16 cellular contexts compared by ENCODE assay signal in the genomic region with DNA sequence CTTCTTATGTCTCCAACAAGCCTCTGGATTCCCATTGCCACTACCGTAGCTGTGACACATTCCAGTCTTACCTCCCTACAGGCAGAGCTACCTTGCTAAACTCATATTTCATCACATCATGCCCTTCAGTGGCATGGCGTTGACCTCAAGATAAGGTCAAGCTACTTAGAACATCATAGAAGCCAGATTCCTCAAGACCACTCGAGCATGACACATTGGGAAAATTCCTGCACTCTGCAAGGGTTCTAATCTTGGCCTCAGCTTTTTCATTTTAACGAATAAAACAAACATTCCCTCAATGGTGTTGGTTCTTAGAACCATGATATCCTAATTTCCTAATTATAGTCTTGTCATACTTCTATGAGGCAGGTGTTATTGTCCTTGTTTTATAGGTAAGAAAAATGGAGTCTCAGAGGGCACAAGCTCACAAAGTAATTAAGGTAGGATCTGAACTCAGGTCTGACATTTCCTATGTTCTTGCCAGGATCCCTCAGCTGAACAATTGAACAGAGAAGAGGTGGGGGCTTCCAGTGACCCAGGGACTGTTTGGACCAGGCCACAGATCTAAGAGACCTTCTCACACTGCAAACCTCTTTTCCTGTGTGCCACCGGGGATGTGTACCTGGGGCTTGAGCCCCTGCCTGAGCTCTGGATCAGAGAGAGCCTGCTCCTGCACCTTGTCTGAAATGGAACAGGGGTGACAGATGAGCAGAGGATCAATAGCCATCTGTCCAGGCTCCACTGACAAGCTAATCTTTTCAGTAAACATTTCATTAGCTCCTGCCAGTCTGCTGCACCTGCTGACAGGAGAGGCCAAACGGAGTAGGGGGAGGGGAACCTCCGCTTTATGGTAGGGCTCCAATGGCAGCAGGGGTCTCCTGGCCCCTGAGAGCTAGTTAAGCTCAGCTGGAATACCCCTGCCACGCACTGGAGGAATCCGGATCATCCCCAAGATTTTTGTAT. TPM values are rescaled to one million over a fixed set of nuclear protein-coding genes. Genes with fewer than 3 reads are reported as not detected.
DNase-seq lines count a peak whose midpoint lies in the region; ATAC-seq and TF ChIP-seq lines count a peak whose summit lies in the region.
"Had no signal": no experiment of that assay in that cellular context is flagged by ENCODE, and none has a peak within 500 bp of the region (broad histone marks: within the 10 kb centered on the region; RNA-seq: fewer than 3 reads in every experiment).

No MANE protein-coding gene starts in this region.

- DNase-seq in NCI-H2029 (lab: John Stamatoyannopoulos, UW) = peak; percentile 8
- DNase-seq in NCI-H2029 treated with DMSO at 0.1 percent for 48 hours (lab: John Stamatoyannopoulos, UW) = no peak
- DNase-seq in NCI-H1694 (lab: John Stamatoyannopoulos, UW) = peak; percentile 81
- peak; percentile 84 for DNase-seq in SK-N-DZ (ENCODE audit: low spot score)
- DNase-seq in omental fat pad (ENCODE audit: low spot score) = no peak
- DNase-seq in aorta = no peak
- no peak for DNase-seq in hepatocyte (ENCODE audit: low spot score)
- no peak for DNase-seq in T-helper 2 cell treated with Interferon-gamma antibody and Interleukin-4, amounts not matched to agents 5 μg/mL and 100 μg/mL, for 36 hours (ENCODE audit: low spot score)
- DNase-seq: 8988T; activated CD8-positive, alpha-beta memory T cell treated with anti-CD3 and anti-CD28 coated beads, Interleukin-2, amount 10 ng/mL, durations not matched to agents 7 days and 5 days; CD8-positive, alpha-beta T cell; cortex of kidney; NCI-H187; transverse colon had no signal

- WGBS in aorta, 2 donors = 83 to 84% methylated on average over 9 of the region's 9 CpGs
- 51% methylated on average over 9 of the region's 9 CpGs for WGBS in hepatocyte (ENCODE audit: low lambda C conversion rate, missing lambda C conversion rate)

- no peak for TF ChIP-seq CTCF in omental fat pad (IDR thresholded peaks at IDR 0.05)
- no peak for TF ChIP-seq CTCF in hepatocyte (IDR thresholded peaks at IDR 0.05; ENCODE audit: poor library complexity)

- H3K27ac ChIP-seq in aorta (ENCODE audit: low read depth in 1 of 2, low read length in 2 of 2) = no peak overlapping the region
- H3K27ac ChIP-seq in hepatocyte = no peak overlapping the region
- H3K27ac ChIP-seq: skin epidermis, transverse colon had no signal

- intact Hi-C loops in aorta (cut with DNase I) = no loop called here

- no peaks in the 10 kb centered on the region for H3K9me2 ChIP-seq in hepatocyte (replicated peaks; ENCODE audit: insufficient read depth)

- H3K4me1 Mint-ChIP-seq in T-helper 2 cell treated with Interferon-gamma antibody and Interleukin-4, amounts not matched to agents 5 μg/mL and 100 μg/mL, for 36 hours (ENCODE audit: low read depth) = peaks cover 11% of the 10 kb centered on the region

- ATAC-seq in omental fat pad (ENCODE audit: low FRiP score) (peak; percentile 31), aorta (ENCODE audit: low FRiP score) (no peak)
- ATAC-seq: activated CD8-positive, alpha-beta memory T cell treated with anti-CD3 and anti-CD28 coated beads, Interleukin-2, amount 10 ng/mL, durations not matched to agents 7 days and 5 days; CD8-positive, alpha-beta T cell had no signal

- H3K4me2 ChIP-seq in hepatocyte = no peak overlapping the region

- no peak overlapping the region for H3K4me3 ChIP-seq in aorta (ENCODE audit: low read length in 2 of 2)
- no peak overlapping the region for H3K4me3 ChIP-seq in hepatocyte
- H3K4me3 ChIP-seq: skin epidermis, transverse colon had no signal

- H3K4me3 Mint-ChIP-seq in T-helper 2 cell treated with Interferon-gamma antibody and Interleukin-4, amounts not matched to agents 5 μg/mL and 100 μg/mL, for 36 hours = no peak overlapping the region
- H3K4me3 Mint-ChIP-seq: activated CD8-positive, alpha-beta memory T cell treated with anti-CD3 and anti-CD28 coated beads, Interleukin-2, amount 10 ng/mL, durations not matched to agents 7 days and 5 days; activated naive CD8-positive, alpha-beta T cell; CD8-positive, alpha-beta T cell had no signal

- no peaks in the 10 kb centered on the region for H3K79me2 ChIP-seq in hepatocyte

- no peaks in the 10 kb centered on the region for H3K36me3 Mint-ChIP-seq in T-helper 2 cell treated with Interferon-gamma antibody and Interleukin-4, amounts not matched to agents 5 μg/mL and 100 μg/mL, for 36 hours (ENCODE audit: low read depth)
- H3K36me3 Mint-ChIP-seq: activated CD8-positive, alpha-beta memory T cell treated with anti-CD3 and anti-CD28 coated beads, Interleukin-2, amount 10 ng/mL, durations not matched to agents 7 days and 5 days; activated naive CD8-positive, alpha-beta T cell; CD8-positive, alpha-beta T cell had no signal

- H2AFZ ChIP-seq in hepatocyte = no peak overlapping the region

- no peaks in the 10 kb centered on the region for H3K9me3 Mint-ChIP-seq in T-helper 2 cell treated with Interferon-gamma antibody and Interleukin-4, amounts not matched to agents 5 μg/mL and 100 μg/mL, for 36 hours
- H3K9me3 Mint-ChIP-seq: CD8-positive, alpha-beta T cell had no signal

- no peak overlapping the region for H3K27ac Mint-ChIP-seq in T-helper 2 cell treated with Interferon-gamma antibody and Interleukin-4, amounts not matched to agents 5 μg/mL and 100 μg/mL, for 36 hours
- H3K27ac Mint-ChIP-seq: activated CD8-positive, alpha-beta memory T cell treated with anti-CD3 and anti-CD28 coated beads, Interleukin-2, amount 10 ng/mL, durations not matched to agents 7 days and 5 days; activated naive CD8-positive, alpha-beta T cell; CD8-positive, alpha-beta T cell had no signal

- no peaks in the 10 kb centered on the region for H3K36me3 ChIP-seq in aorta (ENCODE audit: control insufficient read depth in 1 of 2, insufficient read depth in 2 of 2, low read length in 1 of 2)
- no peaks in the 10 kb centered on the region for H3K36me3 ChIP-seq in hepatocyte (replicated peaks; ENCODE audit: insufficient read depth, low read depth)
- H3K36me3 ChIP-seq: transverse colon had no signal

- no peaks in the 10 kb centered on the region for H4K20me1 ChIP-seq in hepatocyte (ENCODE audit: insufficient read depth, poor library complexity, severe bottlenecking)

- H3K4me1 ChIP-seq in aorta (ENCODE audit: control insufficient read depth in 1 of 2, insufficient read depth in 2 of 2, low read length in 2 of 2) (no peaks in the 10 kb centered on the region), hepatocyte (ENCODE audit: insufficient read depth) (peaks cover 35% of the 10 kb centered on the region)

- H3K27me3 ChIP-seq in aorta (ENCODE audit: control insufficient read depth in 1 of 2, insufficient read depth in 2 of 2, low read length in 1 of 2) (no peaks in the 10 kb centered on the region), hepatocyte (no peaks in the 10 kb centered on the region)
- H3K27me3 ChIP-seq: transverse colon had no signal

- H3K27me3 Mint-ChIP-seq in T-helper 2 cell treated with Interferon-gamma antibody and Interleukin-4, amounts not matched to agents 5 μg/mL and 100 μg/mL, for 36 hours (ENCODE audit: low read depth) = peaks cover 6% of the 10 kb centered on the region
- H3K27me3 Mint-ChIP-seq: activated CD8-positive, alpha-beta memory T cell treated with anti-CD3 and anti-CD28 coated beads, Interleukin-2, amount 10 ng/mL, durations not matched to agents 7 days and 5 days; activated naive CD8-positive, alpha-beta T cell had no signal

- H3K9me3 ChIP-seq in aorta (ENCODE audit: control insufficient read depth, low read length) = no peaks in the 10 kb centered on the region
- H3K9me3 ChIP-seq in hepatocyte (ENCODE audit: low read depth) = no peaks in the 10 kb centered on the region
- H3K9me3 ChIP-seq: transverse colon had no signal

RNA-seq across cellular contexts. Expression of gene ALG2, which starts 49.3 kb away (rescaled TPM):
- 17.6 and 17.8 TPM in 2 replicates for polyA plus RNA-seq in SK-N-DZ (2014; cell fraction: cytosol; rRNA removed)
- 11.7 and 14.0 TPM in 2 replicates for polyA plus RNA-seq in SK-N-DZ (2014; cell fraction: nucleus; rRNA removed)
- total RNA-seq in omental fat pad (10 to 100 TPM; 29.6 to 62.9 (median 44.5) TPM), aorta (10 to 100 TPM; 22.2 to 24.1 TPM), hepatocyte (51.9 and 55.8 TPM in 2 replicates)
- polyA plus RNA-seq in aorta (10 to 100 TPM; 15.4 to 16.2 TPM), hepatocyte (48.3 and 64.0 TPM in 2 replicates)

RNA-seq across cellular contexts. Expression of gene SEC61B, which starts 49.7 kb away (rescaled TPM):
- polyA plus RNA-seq in SK-N-DZ (2014; cell fraction: cytosol; rRNA removed) = 69.1 and 123 TPM in 2 replicates
- 48.6 and 81.7 TPM in 2 replicates for polyA plus RNA-seq in SK-N-DZ (2014; cell fraction: nucleus; rRNA removed)
- total RNA-seq in omental fat pad (100 to 1,000 TPM in 3 of 4 donors, 10 to 100 TPM in 1; 68.7 to 149 (median 134) TPM), aorta (100 to 1,000 TPM in 1 of 2 donors, 10 to 100 TPM in 1; 95.0 to 111 TPM), hepatocyte (145 and 154 TPM in 2 replicates)
- polyA plus RNA-seq in aorta (100 to 1,000 TPM; 201 to 288 TPM), hepatocyte (365 and 377 TPM in 2 replicates)

Comparison
In these comparisons a context has a peak if more than half of its experiments do, and no peak if none do; other contexts are left out.
1. DNase-seq: peak in NCI-H2029 (single experiment), NCI-H1694 (single experiment) and SK-N-DZ (single experiment); none in NCI-H2029 treated with DMSO at 0.1 percent for 48 hours (single experiment), omental fat pad (single experiment), aorta (0 of 2), hepatocyte (single experiment) and T-helper 2 cell treated with Interferon-gamma antibody and Interleukin-4, amounts not matched to agents 5 μg/mL and 100 μg/mL, for 36 hours (single experiment).